ENCODE assay signal across 19 cellular contexts in the genomic region with DNA sequence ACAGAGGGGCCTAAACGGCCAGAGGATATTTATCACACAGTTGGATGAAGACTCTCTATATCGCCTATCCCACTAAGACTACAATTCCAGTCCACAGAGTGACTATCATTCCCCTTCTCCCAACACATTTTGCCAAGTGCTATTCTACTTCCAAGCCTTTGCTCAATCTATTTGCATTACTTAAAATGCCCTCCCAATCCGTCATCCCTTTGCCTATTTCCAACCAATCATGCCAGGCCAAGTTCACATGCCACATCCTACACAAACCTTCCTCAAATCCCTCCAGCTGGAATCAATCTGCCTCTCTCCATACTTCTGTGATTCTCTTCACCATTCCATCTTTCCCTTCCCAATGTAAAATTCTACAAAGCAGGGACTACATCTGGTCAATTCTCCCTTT. TPM values are rescaled to one million over a fixed set of nuclear protein-coding genes. Genes with fewer than 3 reads are reported as not detected.
A peak's percentile ranks its signal among the peaks of the same experiment; 100 is the strongest.
DNase-seq lines count a peak whose midpoint lies in the region; ATAC-seq, FAIRE-seq and TF ChIP-seq lines count a peak whose summit lies in the region.
"Had no signal": no experiment of that assay in that cellular context is flagged by ENCODE, and none has a peak within 500 bp of the region (broad histone marks: within the 10 kb centered on the region; RNA-seq: fewer than 3 reads in every experiment).

No MANE protein-coding gene starts in this region.

- POLR2A ChIA-PET in IMR-90 (lab: Charles Lee; ENCODE audit: unreplicated experiment), result no interaction called here
- POLR2A ChIA-PET in HepG2 (lab: Yijun Ruan, JAX), result no interaction called here

- H4K5ac ChIP-seq in IMR-90 (ENCODE audit: low read depth, low read length), result peak overlapping the region; percentile 76; the same call in 1 of the 2 replicates

- H2AK9ac ChIP-seq in IMR-90 (replicated peaks; ENCODE audit: low read depth, low read length, poor library complexity), result no peak overlapping the region

- no peak overlapping the region for H4K8ac ChIP-seq in IMR-90 (ENCODE audit: low read depth in 2 of 2, low read length in 2 of 2)

- H2BK15ac ChIP-seq in IMR-90 (ENCODE audit: low read depth, low read length), result no peak overlapping the region; the same call in 2 of the 3 replicates

- peaks cover 1% of the 10 kb centered on the region; the same call in 1 of the 2 replicates for H3K36me3 ChIP-seq in IMR-90 (ENCODE audit: control insufficient read depth, insufficient read depth, low read length)
- H3K36me3 ChIP-seq in HepG2 (replicated peaks in 1 of 2; ENCODE audit: control insufficient read depth in 1 of 2, insufficient read depth in 2 of 2, low read length in 2 of 2), result no peaks in the 10 kb centered on the region
- H3K36me3 ChIP-seq: spleen had no signal

- no peaks in the 10 kb centered on the region for H3K9me3 ChIP-seq in IMR-90 (ENCODE audit: control insufficient read depth, insufficient read depth, low read length)
- H3K9me3 ChIP-seq in HepG2 (ENCODE audit: low read length), result no peaks in the 10 kb centered on the region
- H3K9me3 ChIP-seq: spleen had no signal

- no peak for DNase-seq in IMR-90
- no peak for DNase-seq in caudate nucleus (lab: John Stamatoyannopoulos, UW)
- DNase-seq in HepG2 (ENCODE audit: low spot score), result no peak
- DNase-seq in stimulated activated CD8-positive, alpha-beta memory T cell treated with anti-CD3 and anti-CD28 coated beads, Interleukin-4, amount 100 ng/mL, for 48 hours, result no peak
- DNase-seq in SHP77 (lab: John Stamatoyannopoulos, UW), result no peak
- no peak for DNase-seq in H4 (ENCODE audit: low spot score)
- DNase-seq in NCI-H2227 treated with DMSO at 0.1 percent for 48 hours (lab: John Stamatoyannopoulos, UW), result no peak
- DNase-seq: activated CD4-positive, alpha-beta T cell treated with anti-CD3 and anti-CD28 coated beads for 36 hours; activated naive CD8-positive, alpha-beta T cell treated with anti-CD3 and anti-CD28 coated beads, Interleukin-2, amount 50 U/mL, for 24 hours; CD4-positive, CD25-positive, alpha-beta regulatory T cell; DMS53; GF-D8; MM.1S; NCI-H146; SIG-M5; spleen; stimulated activated CD4-positive, alpha-beta T cell treated with anti-CD3 and anti-CD28 coated beads, Interleukin-4, amount 100 ng/mL, for 4 hours had no signal

- no peak for TF ChIP-seq EP300 in HepG2 (IDR thresholded peaks at IDR 0.05; ENCODE audit: low read depth in 2 of 2, low read length in 2 of 2)
- no peak for TF ChIP-seq EP300 in HepG2 (CRISPR knock-in tag; IDR thresholded peaks at IDR 0.05; ENCODE audit: borderline replicate concordance)

- ATAC-seq in IMR-90 (ENCODE audit: low read depth), result no peak
- no peak for ATAC-seq in HepG2
- ATAC-seq: activated CD4-positive, alpha-beta T cell treated with anti-CD3 and anti-CD28 coated beads for 36 hours; activated naive CD8-positive, alpha-beta T cell treated with anti-CD3 and anti-CD28 coated beads, Interleukin-2, amount 50 U/mL, for 24 hours had no signal

- H3K4me1 ChIP-seq in IMR-90 (ENCODE audit: control insufficient read depth, insufficient read depth, low read length) (peaks cover 36% of the 10 kb centered on the region), HepG2 (ENCODE audit: insufficient read depth, low read length) (peaks cover 74% of the 10 kb centered on the region)

- H3K9ac ChIP-seq in IMR-90 (ENCODE audit: low read depth, low read length) (no peak overlapping the region), HepG2 (ENCODE audit: insufficient read depth, low read depth, low read length) (no peak overlapping the region)

- no TSS peak for BruUV-seq in IMR-90 (replicated peaks; lab: Mats Ljungman, UMichigan)
- BruUV-seq in HepG2 (replicated peaks; lab: Mats Ljungman, UMichigan), result no TSS peak

- peak overlapping the region; percentile 69 for H3K4ac ChIP-seq in IMR-90 (ENCODE audit: low read depth, low read length)

- H3K79me2 ChIP-seq in HepG2 (ENCODE audit: insufficient read depth, low read length), result peaks cover 75% of the 10 kb centered on the region

- H3K18ac ChIP-seq in IMR-90 (ENCODE audit: low read depth, low read length), result peak overlapping the region; percentile 11; the same call in 1 of the 2 replicates

- 0 out of 2 replicates have a peak overlapping the region, but pooled peaks have one; percentile 73 for H3K14ac ChIP-seq in IMR-90 (replicated peaks; ENCODE audit: low read depth, low read length)

- intact Hi-C loops in IMR-90 (cut with micrococcal nuclease) (no loop called here), HepG2 (cut with micrococcal nuclease; ENCODE audit: unreplicated experiment) (no loop called here)

- H3K27me3 ChIP-seq in IMR-90 (ENCODE audit: control insufficient read depth, insufficient read depth, low read length) (no peaks in the 10 kb centered on the region), HepG2 (ENCODE audit: control insufficient read depth in 1 of 2, insufficient read depth in 2 of 2, low read length in 2 of 2) (no peaks in the 10 kb centered on the region)
- H3K27me3 ChIP-seq: spleen had no signal

- no peak overlapping the region for H4K91ac ChIP-seq in IMR-90 (ENCODE audit: insufficient read depth, low read depth, low read length)

- TF ChIP-seq RAD21 in IMR-90 (IDR thresholded peaks at IDR 0.05; ENCODE audit: low read length) (no peak), HepG2 (CRISPR knock-in tag; IDR thresholded peaks at IDR 0.05) (no peak)

- H3K4me2 ChIP-seq in IMR-90 (ENCODE audit: low read depth, low read length) (no peak overlapping the region), HepG2 (ENCODE audit: low read depth, low read length) (no peak overlapping the region)

- dilution Hi-C loops in IMR-90 (cut with HindIII; ENCODE audit: low sequenced_read_pairs, unreplicated experiment), result no loop called here

- H2BK120ac ChIP-seq in IMR-90 (ENCODE audit: low read depth, low read length), result peak overlapping the region; percentile 28; the same call in 1 of the 2 replicates

- peak overlapping the region; percentile 27; the same call in 1 of the 2 replicates for H2AK5ac ChIP-seq in IMR-90 (ENCODE audit: low read depth, low read length)

- in situ Hi-C loops in IMR-90 (cut with MboI; ENCODE audit: low sequenced_read_pairs) (no loop called here), HepG2 (cut with HindIII; ENCODE audit: extremely low pct_ligation_motif_present, low pct_unique_long_range_greater_than_20kb) (no loop called here)

- H4K20me1 ChIP-seq in IMR-90 (ENCODE audit: insufficient read depth, low read length) (peaks cover 55% of the 10 kb centered on the region), HepG2 (ENCODE audit: insufficient read depth, low read length) (no peaks in the 10 kb centered on the region; the same call in 1 of the 2 replicates)

- peaks cover 28 to 77% of the 10 kb centered on the region in 2 experiments for H3K79me1 ChIP-seq in IMR-90 (ENCODE audit: low read depth in 1 of 2, low read length in 2 of 2)

- no peak overlapping the region for H3K4me3 ChIP-seq in IMR-90 (ENCODE audit: insufficient read depth, low read depth, low read length)
- H3K4me3 ChIP-seq in HepG2 (replicated peaks in 1 of 3; ENCODE audit: insufficient read depth in 1 of 3, low read depth in 2 of 3, low read length in 3 of 3), result no peak overlapping the region
- H3K4me3 ChIP-seq: spleen had no signal

- no peak overlapping the region for H3K56ac ChIP-seq in IMR-90 (ENCODE audit: extremely low read depth, insufficient read depth, low read length)

- H3K9me1 ChIP-seq in IMR-90 (ENCODE audit: insufficient read depth, low read length), result peaks cover 26% of the 10 kb centered on the region

- peak overlapping the region; percentile 8; the same call in 1 of the 2 replicates for H2BK20ac ChIP-seq in IMR-90 (ENCODE audit: low read depth, low read length)

- H2AFZ ChIP-seq in IMR-90 (replicated peaks; ENCODE audit: low read length, poor library complexity) (no peak overlapping the region), HepG2 (ENCODE audit: low read length) (no peak overlapping the region)

- WGBS in IMR-90 (ENCODE audit: extremely low coverage in 2 of 2, insufficient read length in 1 of 2), 2 experiments, result 72% methylated on average over 3 of the region's 3 CpGs; no CpG with 5 or more reads in 1 of the 2 experiments
- 92% methylated on average over 3 of the region's 3 CpGs for WGBS in HepG2 (ENCODE audit: low lambda C conversion rate)

- no peak overlapping the region for H3K27ac ChIP-seq in IMR-90 (ENCODE audit: insufficient read depth, low read length)
- H3K27ac ChIP-seq in caudate nucleus (ENCODE audit: low read depth, low read length), result peak overlapping the region; percentile 6
- peak overlapping the region; percentile 18 for H3K27ac ChIP-seq in HepG2 (ENCODE audit: extremely low read length, insufficient read depth, low read length)
- peak overlapping the region; percentile 23 for H3K27ac ChIP-seq in temporal lobe (ENCODE audit: low read depth, low read length)

- H3K23ac ChIP-seq in IMR-90 (ENCODE audit: low read depth, low read length), result peak overlapping the region; percentile 72

- TF ChIP-seq CTCF in IMR-90 (conservative IDR thresholded peaks at IDR 0.05; ENCODE audit: low read depth, low read length) (no peak), HepG2 (CRISPR knock-in tag; IDR thresholded peaks at IDR 0.05) (no peak)

- TF ChIP-seq POLR2A in IMR-90 (IDR thresholded peaks at IDR 0.05; ENCODE audit: low read depth, low read length) (no peak), HepG2 (IDR thresholded peaks at IDR 0.05; ENCODE audit: insufficient read depth in 1 of 2, low read depth in 2 of 2, low read length in 2 of 2) (no peak)

- FAIRE-seq in HepG2 (lab: Jason Lieb, UNC), result no peak
- FAIRE-seq: TTC549 had no signal

- no peak overlapping the region for H2BK5ac ChIP-seq in IMR-90 (ENCODE audit: low read depth, low read length, poor library complexity, severe bottlenecking)

- CTCF ChIA-PET in IMR-90 (lab: Yijun Ruan, JAX), result no interaction called here
- CTCF ChIA-PET in HepG2 (lab: Yijun Ruan, JAX; ENCODE audit: low intra/inter-chr PET ratio, low total read pairs), result no interaction called here

RNA-seq across cellular contexts. Expression of a gene that starts 38.2 kb away (rescaled TPM):
- 20.3 and 21.7 TPM in 2 replicates for total RNA-seq in IMR-90 (2012; rRNA removed)
- polyA plus RNA-seq in IMR-90 (2012; rRNA removed), result 13.3 and 13.4 TPM in 2 replicates
- 6.4 and 8.0 TPM in 2 replicates for polyA plus RNA-seq in IMR-90 (2012; cell fraction: cytosol; rRNA removed)
- polyA plus RNA-seq in IMR-90 (2012; cell fraction: nucleus; rRNA removed; ENCODE audit: low replicate concordance), result 24.1 and 44.4 TPM in 2 replicates
- total RNA-seq in HepG2 (2016; rRNA removed; fragmentation: Illumina TruSeq; extraction: Trizol), result 11.1 and 12.0 TPM in 2 replicates
- total RNA-seq in HepG2 (2016; cell fraction: cytosol; rRNA removed; fragmentation: Illumina TruSeq; extraction: Trizol; ENCODE audit: low read depth), result 2.3 and 2.9 TPM in 2 replicates
- total RNA-seq in HepG2 (2016; cell fraction: insoluble cytoplasmic fraction; rRNA removed; fragmentation: Illumina TruSeq; extraction: Trizol), result 8.8 and 11.5 TPM in 2 replicates
- 6.2 and 6.6 TPM in 2 replicates for total RNA-seq in HepG2 (2016; cell fraction: membrane; rRNA removed; fragmentation: Illumina TruSeq; extraction: Trizol)
- 8.5 and 10.7 TPM in 2 replicates for total RNA-seq in HepG2 (2016; cell fraction: nucleus; rRNA removed; fragmentation: Illumina TruSeq; extraction: Trizol)
- 8.3 and 8.7 TPM in 2 replicates for polyA plus RNA-seq in HepG2 (2011; rRNA removed)
- polyA plus RNA-seq in HepG2 (2011; cell fraction: cytosol; rRNA removed), result 4.6 and 5.6 TPM in 2 replicates
- polyA plus RNA-seq in HepG2 (2011; cell fraction: nucleus; rRNA removed), result 13.6 and 15.4 TPM in 2 replicates
- polyA plus RNA-seq in HepG2 (2012), result 10.1 and 10.6 TPM in 2 replicates
- 0.75 and 0.81 TPM in 2 replicates for polyA plus RNA-seq in HepG2 (2016; cell fraction: cytosol; fragmentation: Illumina TruSeq; extraction: Trizol; ENCODE audit: low read depth)
- 7.6 and 8.8 TPM in 2 replicates for polyA plus RNA-seq in HepG2 (2016; cell fraction: insoluble cytoplasmic fraction; fragmentation: Illumina TruSeq; extraction: Trizol; ENCODE audit: low read depth)
- polyA plus RNA-seq in HepG2 (2016; cell fraction: membrane; fragmentation: Illumina TruSeq; extraction: Trizol; ENCODE audit: low read depth), result 1.8 and 2.7 TPM in 2 replicates
- polyA plus RNA-seq in HepG2 (2016; cell fraction: nucleus; fragmentation: Illumina TruSeq; extraction: Trizol; ENCODE audit: insufficient read depth, low read depth), result 15.0 and 17.6 TPM in 2 replicates
- 9.8 and 14.1 TPM in 2 replicates for polyA minus RNA-seq in HepG2 (2011; rRNA and poly(A)+ RNA removed; ENCODE audit: low replicate concordance)
- polyA minus RNA-seq in HepG2 (2011; cell fraction: cytosol; rRNA and poly(A)+ RNA removed), result 5.8 and 6.4 TPM in 2 replicates
- polyA minus RNA-seq in HepG2 (2011; cell fraction: nucleus; rRNA and poly(A)+ RNA removed), result 13.4 and 14.2 TPM in 2 replicates
- 22.4 TPM for total RNA-seq in temporal lobe
- 14.6 and 19.0 TPM in 2 replicates for total RNA-seq in H4 (2014; rRNA removed; shearing (Covaris generic))
